In genomic region chr3:70067860-70068479, GRCh38 we compare ENCODE assay signal across 24 cellular contexts.
DNase-seq lines count a peak whose midpoint lies in the region; ATAC-seq and TF ChIP-seq lines count a peak whose summit lies in the region.
"Had no signal": no experiment of that assay in that cellular context is flagged by ENCODE, and none has a peak within 500 bp of the region (broad histone marks: within the 10 kb centered on the region; RNA-seq: fewer than 3 reads in every experiment).

No MANE protein-coding gene starts in this region.

- 5 to 6% methylated on average over 6 of the region's 6 CpGs for WGBS in aorta, 2 donors

- H3K27ac ChIP-seq in aorta (ENCODE audit: low read depth in 1 of 2, low read length in 2 of 2): peak overlapping the region; percentile 63 to 99
- H3K27ac ChIP-seq: 22Rv1, lower lobe of right lung, ovary, RWPE1, WERI-Rb-1 had no signal

- H3K4me3 ChIP-seq in cardiac fibroblast (replicated peaks in 1 of 2; ENCODE audit: low read depth in 2 of 2, low read length in 2 of 2) (no peak overlapping the region), aorta (ENCODE audit: low read length in 2 of 2) (peak overlapping the region in 1 of 2 donors; percentile 41)
- H3K4me3 ChIP-seq: lower lobe of right lung, ovary had no signal

- no peaks in the 10 kb centered on the region for H3K36me3 ChIP-seq in aorta (ENCODE audit: control insufficient read depth in 1 of 2, insufficient read depth in 2 of 2, low read length in 1 of 2)
- H3K36me3 ChIP-seq: lower lobe of right lung, ovary, WERI-Rb-1 had no signal

- no peaks in the 10 kb centered on the region for H3K9me3 ChIP-seq in aorta (ENCODE audit: control insufficient read depth, low read length)
- H3K9me3 ChIP-seq: lower lobe of right lung, ovary had no signal

- intact Hi-C loops in aorta (cut with DNase I): loop anchor here in 1 of 2 donors (5.0 to 10.0 kb wide), 3 partner anchors 73 to 1587 kb away; partner anchors contain the start of gene SAMMSON

- peak; percentile 52 for ATAC-seq in aorta (ENCODE audit: low FRiP score)
- no peak for ATAC-seq in HG02852 (IDR thresholded peaks at IDR 0.05; ENCODE audit: unreplicated experiment)
- ATAC-seq: effector memory CD8-positive, alpha-beta T cell; lower lobe of right lung; T-cell had no signal

- no peaks in the 10 kb centered on the region for H3K27me3 ChIP-seq in aorta (ENCODE audit: control insufficient read depth in 1 of 2, insufficient read depth in 2 of 2, low read length in 1 of 2)
- H3K27me3 ChIP-seq: ovary had no signal

- DNase-seq in NOMO-1 (lab: John Stamatoyannopoulos, UW; ENCODE audit: unreplicated experiment in 2 of 2) (peak; percentile 19 to 42), NOMO-1 treated with dmso at 0.1 percent for 144 hours (lab: John Stamatoyannopoulos, UW; ENCODE audit: unreplicated experiment) (no peak), cardiac fibroblast (ENCODE audit: low read depth in 2 of 2) (peak; percentile 10 to 42), iris pigment epithelial cell (ENCODE audit: low read depth) (peak; percentile 37), aorta (no peak), NCI-H1048 (lab: John Stamatoyannopoulos, UW) (no peak)
- no peak for DNase-seq in stimulated activated CD4-positive, alpha-beta T cell treated with anti-CD3 and anti-CD28 coated beads, Interleukin-4, amount 100 ng/mL, for 1 hour
- DNase-seq: activated CD4-positive, alpha-beta memory T cell treated with anti-CD3 and anti-CD28 coated beads for 36 hours; activated naive CD4-positive, alpha-beta T cell treated with anti-CD3 and anti-CD28 coated beads, Interleukin-2, amount 50 U/mL, for 16 hours; activated T-cell treated with anti-CD3 and anti-CD28 coated beads, Interleukin-2, amount 50 U/mL, for 1 hour; C1 segment of cervical spinal cord; central memory CD4-positive, alpha-beta T cell; effector memory CD8-positive, alpha-beta T cell; GF-D8; Karpas-422; lower lobe of right lung; NCI-H1436; ovary; stimulated activated CD4-positive, alpha-beta T cell treated with anti-CD3 and anti-CD28 coated beads, Interleukin-4, amount 100 ng/mL, for 24 hours; T-cell; WERI-Rb-1 had no signal

- TF ChIP-seq CTCF in cardiac fibroblast (IDR thresholded peaks at IDR 0.05; ENCODE audit: low read depth, low read length): no peak

- H3K4me1 ChIP-seq in aorta (ENCODE audit: control insufficient read depth in 1 of 2, insufficient read depth in 2 of 2, low read length in 2 of 2): peaks cover 7 to 10% of the 10 kb centered on the region in 2 donors
- H3K4me1 ChIP-seq: lower lobe of right lung had no signal

Comparison
In these comparisons a context has a peak if more than half of its experiments do, and no peak if none do; other contexts are left out.
1. DNase-seq: peak in NOMO-1 (2 of 2), cardiac fibroblast (2 of 2) and iris pigment epithelial cell (single experiment); none in NOMO-1 treated with dmso at 0.1 percent for 144 hours (single experiment), aorta (0 of 2), NCI-H1048 (single experiment) and stimulated activated CD4-positive, alpha-beta T cell treated with anti-CD3 and anti-CD28 coated beads, Interleukin-4, amount 100 ng/mL, for 1 hour (single experiment).